In genomic region chr14:70357557-70357956, GRCh38 we compare ENCODE assay signal across 11 cellular contexts. TPM values are rescaled to one million over a fixed set of nuclear protein-coding genes. Genes with fewer than 3 reads are reported as not detected.
DNase-seq lines count a peak whose midpoint lies in the region; ATAC-seq and TF ChIP-seq lines count a peak whose summit lies in the region.
"Had no signal": no experiment of that assay in that cellular context is flagged by ENCODE, and none has a peak within 500 bp of the region (broad histone marks: within the 10 kb centered on the region; RNA-seq: fewer than 3 reads in every experiment).

No MANE protein-coding gene starts in this region.

- peaks cover 11 to 21% of the 10 kb centered on the region in 2 donors for H3K36me3 Mint-ChIP-seq in CD4-positive, alpha-beta memory T cell
- peaks cover 28% of the 10 kb centered on the region for H3K36me3 Mint-ChIP-seq in activated naive CD8-positive, alpha-beta T cell treated with anti-CD3 and anti-CD28 coated beads for 36 hours
- peaks cover 12% of the 10 kb centered on the region for H3K36me3 Mint-ChIP-seq in nephron (ENCODE audit: low read depth)

- no peak for ATAC-seq in HG03565 (IDR thresholded peaks at IDR 0.05; ENCODE audit: unreplicated experiment)
- ATAC-seq: sciatic nerve had no signal

- H3K9ac ChIP-seq in GM23248, result no peak overlapping the region

- no peak overlapping the region for H3K27ac ChIP-seq in CD4-positive, alpha-beta memory T cell (ENCODE audit: low read depth, low read length)
- no peak overlapping the region for H3K27ac ChIP-seq in GM23248
- H3K27ac ChIP-seq: SJCRH30 had no signal

- H3K4me3 ChIP-seq in CD4-positive, alpha-beta memory T cell (ENCODE audit: low read length in 2 of 2), result no peak overlapping the region
- H3K4me3 ChIP-seq in GM23248, result peak overlapping the region; percentile 94; the same call in 1 of the 2 replicates
- H3K4me3 ChIP-seq: SJCRH30 had no signal

- no peaks in the 10 kb centered on the region for H3K27me3 ChIP-seq in CD4-positive, alpha-beta memory T cell (ENCODE audit: insufficient read depth, low read length)
- no peaks in the 10 kb centered on the region for H3K27me3 ChIP-seq in GM23248 (replicated peaks; ENCODE audit: insufficient read depth)
- H3K27me3 ChIP-seq: SJCRH30 had no signal

- peaks cover 38 to 57% (median 48%) of the 10 kb centered on the region in 4 donors for H3K4me1 Mint-ChIP-seq in CD4-positive, alpha-beta memory T cell
- H3K4me1 Mint-ChIP-seq in activated naive CD8-positive, alpha-beta T cell treated with anti-CD3 and anti-CD28 coated beads for 36 hours, result peaks cover 29% of the 10 kb centered on the region
- H3K4me1 Mint-ChIP-seq in nephron, result peaks cover 16% of the 10 kb centered on the region

- peaks cover 12% of the 10 kb centered on the region for H3F3A ChIP-seq in GM23248 (ENCODE audit: insufficient read depth)

- H3K79me2 ChIP-seq in GM23248 (ENCODE audit: insufficient read depth), result peaks cover 65% of the 10 kb centered on the region

- H3K9me3 ChIP-seq in CD4-positive, alpha-beta memory T cell (ENCODE audit: control insufficient read depth in 1 of 2, low read length in 2 of 2), result no peaks in the 10 kb centered on the region
- no peaks in the 10 kb centered on the region for H3K9me3 ChIP-seq in GM23248 (ENCODE audit: low read depth)
- H3K9me3 ChIP-seq: SJCRH30 had no signal

- no peak for TF ChIP-seq CTCF in nephron (IDR thresholded peaks at IDR 0.05; ENCODE audit: unreplicated experiment in 3 of 3)

- CTCF ChIA-PET in CD4-positive, alpha-beta memory T cell (lab: Charles Lee; ENCODE audit: partially characterized antibody), result no interaction called here

- H3K4me2 ChIP-seq in GM23248 (ENCODE audit: unreplicated experiment), result peak overlapping the region; percentile 96

- no peak overlapping the region for H2AFZ ChIP-seq in GM23248

- 98% methylated on average over 3 of the region's 3 CpGs for WGBS in GM23248 (ENCODE audit: low coverage in 1 of 2, low lambda C conversion rate in 2 of 2, missing lambda C conversion rate in 2 of 2), 2 experiments

- H3K9me2 ChIP-seq in GM23248 (ENCODE audit: insufficient read depth), result no peaks in the 10 kb centered on the region

- peak overlapping the region; percentile 32 to 90 (median 84) for H3K4me3 Mint-ChIP-seq in CD4-positive, alpha-beta memory T cell
- peak overlapping the region; percentile 71 for H3K4me3 Mint-ChIP-seq in activated naive CD8-positive, alpha-beta T cell treated with anti-CD3 and anti-CD28 coated beads for 36 hours
- H3K4me3 Mint-ChIP-seq in nephron, result peak overlapping the region; percentile 80 to 89 (median 86)

- DNase-seq in CD4-positive, alpha-beta memory T cell, result no peak
- DNase-seq in GM23248, result no peak
- no peak for DNase-seq in activated naive CD8-positive, alpha-beta T cell treated with anti-CD3 and anti-CD28 coated beads for 36 hours
- no peak for DNase-seq in stimulated activated CD4-positive, alpha-beta T cell treated with anti-CD3 and anti-CD28 coated beads, Interleukin-2, amount 100 ng/mL, for 48 hours
- no peak for DNase-seq in NCI-H2171 treated with DMSO at 0.1 percent for 48 hours (lab: John Stamatoyannopoulos, UW)
- DNase-seq: caudate nucleus, NCI-H2107, SJCRH30 had no signal

- peaks cover 41% of the 10 kb centered on the region for H3K4me1 ChIP-seq in CD4-positive, alpha-beta memory T cell (ENCODE audit: insufficient read depth, low read length)
- H3K4me1 ChIP-seq in GM23248 (ENCODE audit: insufficient read depth), result peaks cover 17% of the 10 kb centered on the region

- no peaks in the 10 kb centered on the region for H3K9me3 Mint-ChIP-seq in CD4-positive, alpha-beta memory T cell
- H3K9me3 Mint-ChIP-seq in activated naive CD8-positive, alpha-beta T cell treated with anti-CD3 and anti-CD28 coated beads for 36 hours, result peaks cover 5% of the 10 kb centered on the region
- H3K9me3 Mint-ChIP-seq in nephron, result no peaks in the 10 kb centered on the region

- peaks cover 4% of the 10 kb centered on the region; the same call in 1 of the 2 replicates for H4K20me1 ChIP-seq in GM23248 (ENCODE audit: insufficient read depth)

- H3K27me3 Mint-ChIP-seq in CD4-positive, alpha-beta memory T cell, result no peaks in the 10 kb centered on the region
- no peaks in the 10 kb centered on the region for H3K27me3 Mint-ChIP-seq in activated naive CD8-positive, alpha-beta T cell treated with anti-CD3 and anti-CD28 coated beads for 36 hours
- H3K27me3 Mint-ChIP-seq in nephron (ENCODE audit: low read depth), result peaks cover 4% of the 10 kb centered on the region

- in situ Hi-C loops in GM23248 (cut with MboI), result no loop called here

- peak overlapping the region in 1 of 7 donors; percentile 43 for H3K27ac Mint-ChIP-seq in CD4-positive, alpha-beta memory T cell
- H3K27ac Mint-ChIP-seq in activated naive CD8-positive, alpha-beta T cell treated with anti-CD3 and anti-CD28 coated beads for 36 hours, result no peak overlapping the region
- H3K27ac Mint-ChIP-seq in nephron, result peak overlapping the region in 1 of 3 experiments; percentile 22

- no peaks in the 10 kb centered on the region for H3K36me3 ChIP-seq in CD4-positive, alpha-beta memory T cell (ENCODE audit: insufficient read depth, low read length)
- no peaks in the 10 kb centered on the region for H3K36me3 ChIP-seq in GM23248 (ENCODE audit: low read depth)

- intact Hi-C loops in CD4-positive, alpha-beta memory T cell (cut with micrococcal nuclease), result loop anchor here (10.0 kb wide), 1 partner anchor 593 kb away; the partner anchor contains the start of gene SRSF5

- POLR2A ChIA-PET in CD4-positive, alpha-beta memory T cell (lab: Charles Lee; ENCODE audit: partially characterized antibody), result no interaction called here

RNA-seq across cellular contexts. Expression of gene COX16, which starts 1.9 kb away (rescaled TPM):
- 10 to 100 TPM; 24.5 to 26.2 TPM for total RNA-seq in CD4-positive, alpha-beta memory T cell
- 10 to 100 TPM; 56.6 to 58.5 TPM for polyA plus RNA-seq in CD4-positive, alpha-beta memory T cell
- total RNA-seq in GM23248 (2014; rRNA removed; shearing (Covaris generic)), result 21.9 and 38.7 TPM in 2 replicates
- 110 and 114 TPM in 2 replicates for polyA plus RNA-seq in GM23248 (2016; fragmentation: Nextera tagmentation; extraction: Ambion mirVana)
- 10 to 100 TPM; 72.7 to 79.5 TPM for total RNA-seq in activated naive CD8-positive, alpha-beta T cell treated with anti-CD3 and anti-CD28 coated beads for 36 hours

RNA-seq across cellular contexts. Expression of gene SYNJ2BP, which starts 59.3 kb away (rescaled TPM):
- total RNA-seq in CD4-positive, alpha-beta memory T cell, result 10 to 100 TPM; 17.0 to 19.8 TPM
- 10 to 100 TPM; 13.4 to 19.2 TPM for polyA plus RNA-seq in CD4-positive, alpha-beta memory T cell
- total RNA-seq in GM23248 (2014; rRNA removed; shearing (Covaris generic)), result 12.2 and 13.3 TPM in 2 replicates
- 22.1 and 27.1 TPM in 2 replicates for polyA plus RNA-seq in GM23248 (2016; fragmentation: Nextera tagmentation; extraction: Ambion mirVana)
- total RNA-seq in activated naive CD8-positive, alpha-beta T cell treated with anti-CD3 and anti-CD28 coated beads for 36 hours, result 1 to 10 TPM; 7.3 to 7.8 TPM
